In the genomic region with DNA sequence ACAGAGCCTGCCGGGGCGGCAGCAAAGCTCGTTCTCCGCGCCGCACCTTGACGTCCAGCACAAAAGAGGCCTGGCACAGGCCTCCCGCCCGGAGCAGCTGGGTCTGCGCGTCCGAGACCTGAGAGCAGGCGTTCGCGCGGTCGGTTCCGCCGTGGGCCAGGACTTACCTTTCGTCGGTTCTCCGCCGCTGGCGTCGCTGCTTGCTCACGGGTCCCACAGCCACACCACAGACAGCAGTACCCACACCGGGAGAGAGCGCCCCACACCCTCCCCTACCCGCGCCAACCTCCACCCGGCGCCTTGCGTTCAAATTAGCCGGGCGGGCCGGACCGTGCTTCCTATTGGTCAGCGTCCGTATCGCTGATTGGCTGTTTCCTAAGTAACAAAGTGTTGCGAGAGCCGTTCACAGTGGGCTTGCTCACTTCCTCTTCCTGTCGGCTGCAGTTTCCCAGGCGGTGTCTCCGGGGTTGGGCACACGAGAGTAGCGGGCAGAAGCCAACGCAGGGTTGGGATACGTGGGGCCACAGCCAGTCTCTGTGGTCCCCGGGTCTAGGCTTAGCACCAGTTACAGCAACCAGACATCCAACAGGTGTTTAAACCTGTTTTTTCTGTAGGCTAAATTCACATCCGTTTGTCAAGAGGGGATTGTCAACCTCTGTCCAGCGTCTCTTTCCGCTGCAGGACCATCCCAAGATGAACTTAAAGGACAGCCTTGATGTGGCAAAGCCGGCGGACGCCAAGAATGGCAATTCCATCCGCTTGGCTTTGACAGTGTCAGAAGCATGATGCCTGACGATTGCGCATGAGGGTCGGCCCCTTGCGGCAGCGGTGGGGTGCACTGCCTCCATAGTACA, we compare ENCODE assay signal across 1 cellular context.
A peak's percentile ranks its signal among the peaks of the same experiment; 100 is the strongest.
TF ChIP-seq lines count a peak whose summit lies in the region.

KIF18B (minus strand) TSS at position 313 of the 854 bp plus-strand sequence. CDS start 11,429 bp downstream, outside the sequence.

TF ChIP-seq in K562, 482 proteins besides CTCF, POLR2A, EP300 and RAD21 (continued from another document):
- 0 out of 2 replicates have a peak, but pooled peaks have one; percentile 28 for TF ChIP-seq ZNF282 (CRISPR knock-in tag; IDR thresholded peaks at IDR 0.05)
- no peak for TF ChIP-seq ZNF347 (CRISPR knock-in tag; IDR thresholded peaks at IDR 0.05; ENCODE audit: low read depth)
- peak; percentile 44; the same call in 1 of the 2 replicates for TF ChIP-seq ZNF431 (CRISPR knock-in tag; IDR thresholded peaks at IDR 0.05)
- no peak for TF ChIP-seq BRCA1 (IDR thresholded peaks at IDR 0.05)
- TF ChIP-seq BRCA1 (CRISPR knock-in tag; IDR thresholded peaks at IDR 0.05) = no peak
- no peak for TF ChIP-seq RFX7 (CRISPR knock-in tag; IDR thresholded peaks at IDR 0.05)
- TF ChIP-seq TBL1XR1 (IDR thresholded peaks at IDR 0.05; ENCODE audit: low read length in 2 of 2) = no peak
- peak; percentile 82; the same call in 1 of the 2 replicates for TF ChIP-seq POLR2AphosphoS2 (IDR thresholded peaks at IDR 0.05; ENCODE audit: low read length)
- no peak for TF ChIP-seq ARID2 (IDR thresholded peaks at IDR 0.05)
- no peak for TF ChIP-seq FUS (optimal IDR thresholded peaks at IDR 0.05; ENCODE audit: low read depth, low read length)
- 0 out of 2 replicates have a peak, but pooled peaks have one; percentile 17 for TF ChIP-seq NFRKB (IDR thresholded peaks at IDR 0.05; ENCODE audit: low read depth)
- TF ChIP-seq, protein P1, sequence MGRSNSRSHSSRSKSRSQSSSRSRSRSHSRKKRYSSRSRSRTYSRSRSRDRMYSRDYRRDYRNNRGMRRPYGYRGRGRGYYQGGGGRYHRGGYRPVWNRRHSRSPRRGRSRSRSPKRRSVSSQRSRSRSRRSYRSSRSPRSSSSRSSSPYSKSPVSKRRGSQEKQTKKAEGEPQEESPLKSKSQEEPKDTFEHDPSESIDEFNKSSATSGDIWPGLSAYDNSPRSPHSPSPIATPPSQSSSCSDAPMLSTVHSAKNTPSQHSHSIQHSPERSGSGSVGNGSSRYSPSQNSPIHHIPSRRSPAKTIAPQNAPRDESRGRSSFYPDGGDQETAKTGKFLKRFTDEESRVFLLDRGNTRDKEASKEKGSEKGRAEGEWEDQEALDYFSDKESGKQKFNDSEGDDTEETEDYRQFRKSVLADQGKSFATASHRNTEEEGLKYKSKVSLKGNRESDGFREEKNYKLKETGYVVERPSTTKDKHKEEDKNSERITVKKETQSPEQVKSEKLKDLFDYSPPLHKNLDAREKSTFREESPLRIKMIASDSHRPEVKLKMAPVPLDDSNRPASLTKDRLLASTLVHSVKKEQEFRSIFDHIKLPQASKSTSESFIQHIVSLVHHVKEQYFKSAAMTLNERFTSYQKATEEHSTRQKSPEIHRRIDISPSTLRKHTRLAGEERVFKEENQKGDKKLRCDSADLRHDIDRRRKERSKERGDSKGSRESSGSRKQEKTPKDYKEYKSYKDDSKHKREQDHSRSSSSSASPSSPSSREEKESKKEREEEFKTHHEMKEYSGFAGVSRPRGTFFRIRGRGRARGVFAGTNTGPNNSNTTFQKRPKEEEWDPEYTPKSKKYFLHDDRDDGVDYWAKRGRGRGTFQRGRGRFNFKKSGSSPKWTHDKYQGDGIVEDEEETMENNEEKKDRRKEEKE (IDR thresholded peaks at IDR 0.05; ENCODE audit: borderline replicate concordance in 1 of 2, control insufficient read depth in 1 of 2, low read depth in 2 of 2, low read length in 1 of 2) = no peak
- no peak for TF ChIP-seq ZNF41 (CRISPR knock-in tag; conservative IDR thresholded peaks at IDR 0.05)
- no peak for TF ChIP-seq POU5F1 (IDR thresholded peaks at IDR 0.05; ENCODE audit: borderline replicate concordance, low read depth, low read length, partially characterized antibody)
- no peak; the same call in 1 of the 2 replicates for TF ChIP-seq THAP7 (CRISPR knock-in tag; IDR thresholded peaks at IDR 0.05)
- TF ChIP-seq FOXK2 (conservative IDR thresholded peaks at IDR 0.05 in 1 of 2, IDR thresholded peaks at IDR 0.05 in 1 of 2; ENCODE audit: low read depth in 2 of 2) = peak; percentile 38 to 42; a peak in 1 of 4 replicates
- no peak for TF ChIP-seq PHB (CRISPR knock-in tag; IDR thresholded peaks at IDR 0.05)
- no peak for TF ChIP-seq NCOA4 (IDR thresholded peaks at IDR 0.05; ENCODE audit: partially characterized antibody)
- TF ChIP-seq ZNF707 (CRISPR knock-in tag; conservative IDR thresholded peaks at IDR 0.05) = no peak
- no peak for TF ChIP-seq ZNF764 (CRISPR knock-in tag; IDR thresholded peaks at IDR 0.05; ENCODE audit: low read depth)
- TF ChIP-seq VEZF1 (CRISPR knock-in tag; IDR thresholded peaks at IDR 0.05) = peak; percentile 68
- TF ChIP-seq, protein P2, sequence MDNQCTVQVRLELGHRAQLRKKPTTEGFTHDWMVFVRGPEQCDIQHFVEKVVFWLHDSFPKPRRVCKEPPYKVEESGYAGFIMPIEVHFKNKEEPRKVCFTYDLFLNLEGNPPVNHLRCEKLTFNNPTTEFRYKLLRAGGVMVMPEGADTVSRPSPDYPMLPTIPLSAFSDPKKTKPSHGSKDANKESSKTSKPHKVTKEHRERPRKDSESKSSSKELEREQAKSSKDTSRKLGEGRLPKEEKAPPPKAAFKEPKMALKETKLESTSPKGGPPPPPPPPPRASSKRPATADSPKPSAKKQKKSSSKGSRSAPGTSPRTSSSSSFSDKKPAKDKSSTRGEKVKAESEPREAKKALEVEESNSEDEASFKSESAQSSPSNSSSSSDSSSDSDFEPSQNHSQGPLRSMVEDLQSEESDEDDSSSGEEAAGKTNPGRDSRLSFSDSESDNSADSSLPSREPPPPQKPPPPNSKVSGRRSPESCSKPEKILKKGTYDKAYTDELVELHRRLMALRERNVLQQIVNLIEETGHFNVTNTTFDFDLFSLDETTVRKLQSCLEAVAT (IDR thresholded peaks at IDR 0.05) = peak in 1 of 2 experiments; percentile 59; a peak in 1 of 4 replicates
- TF ChIP-seq, protein P3, sequence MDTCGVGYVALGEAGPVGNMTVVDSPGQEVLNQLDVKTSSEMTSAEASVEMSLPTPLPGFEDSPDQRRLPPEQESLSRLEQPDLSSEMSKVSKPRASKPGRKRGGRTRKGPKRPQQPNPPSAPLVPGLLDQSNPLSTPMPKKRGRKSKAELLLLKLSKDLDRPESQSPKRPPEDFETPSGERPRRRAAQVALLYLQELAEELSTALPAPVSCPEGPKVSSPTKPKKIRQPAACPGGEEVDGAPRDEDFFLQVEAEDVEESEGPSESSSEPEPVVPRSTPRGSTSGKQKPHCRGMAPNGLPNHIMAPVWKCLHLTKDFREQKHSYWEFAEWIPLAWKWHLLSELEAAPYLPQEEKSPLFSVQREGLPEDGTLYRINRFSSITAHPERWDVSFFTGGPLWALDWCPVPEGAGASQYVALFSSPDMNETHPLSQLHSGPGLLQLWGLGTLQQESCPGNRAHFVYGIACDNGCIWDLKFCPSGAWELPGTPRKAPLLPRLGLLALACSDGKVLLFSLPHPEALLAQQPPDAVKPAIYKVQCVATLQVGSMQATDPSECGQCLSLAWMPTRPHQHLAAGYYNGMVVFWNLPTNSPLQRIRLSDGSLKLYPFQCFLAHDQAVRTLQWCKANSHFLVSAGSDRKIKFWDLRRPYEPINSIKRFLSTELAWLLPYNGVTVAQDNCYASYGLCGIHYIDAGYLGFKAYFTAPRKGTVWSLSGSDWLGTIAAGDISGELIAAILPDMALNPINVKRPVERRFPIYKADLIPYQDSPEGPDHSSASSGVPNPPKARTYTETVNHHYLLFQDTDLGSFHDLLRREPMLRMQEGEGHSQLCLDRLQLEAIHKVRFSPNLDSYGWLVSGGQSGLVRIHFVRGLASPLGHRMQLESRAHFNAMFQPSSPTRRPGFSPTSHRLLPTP (IDR thresholded peaks at IDR 0.05; ENCODE audit: borderline replicate concordance, extremely low read depth, insufficient read length) = no peak
